Comparison of ENCODE assay signal across 16 cellular contexts in the genomic region with DNA sequence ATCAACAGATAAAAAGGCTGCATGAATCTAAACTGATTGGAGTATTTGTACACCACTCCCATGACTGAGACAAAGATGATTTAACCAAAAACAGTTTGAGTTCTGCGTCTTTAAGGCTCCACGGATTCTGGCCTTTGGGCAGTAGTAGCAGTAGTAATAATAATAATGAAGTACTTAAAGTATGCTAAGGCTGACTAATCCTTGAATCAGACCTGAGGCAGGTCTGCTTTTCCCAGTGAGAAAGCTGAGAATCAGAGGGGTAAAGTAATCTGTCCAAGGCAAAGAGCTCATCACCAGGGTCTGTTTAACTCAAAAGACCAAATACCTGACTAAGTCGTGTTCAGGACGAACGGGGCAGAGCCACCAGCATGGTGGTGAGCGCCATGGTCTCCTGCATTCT.
A peak's percentile ranks its signal among the peaks of the same experiment; 100 is the strongest.
DNase-seq lines count a peak whose midpoint lies in the region; ATAC-seq, FAIRE-seq and TF ChIP-seq lines count a peak whose summit lies in the region.
"Had no signal": no experiment of that assay in that cellular context is flagged by ENCODE, and none has a peak within 500 bp of the region (broad histone marks: within the 10 kb centered on the region; RNA-seq: fewer than 3 reads in every experiment).

No MANE protein-coding gene starts in this region.

- H3K4me3 Mint-ChIP-seq in astrocyte (ENCODE audit: unreplicated experiment), result no peak overlapping the region
- H3K4me3 Mint-ChIP-seq: CD4-positive, alpha-beta memory T cell had no signal

- H3K79me2 ChIP-seq in astrocyte (ENCODE audit: insufficient read depth, low read length) (no peaks in the 10 kb centered on the region), PC-3 (ENCODE audit: low read length) (no peaks in the 10 kb centered on the region)

- H3K4me1 ChIP-seq in astrocyte (ENCODE audit: insufficient read depth, low read length), result peaks cover 3% of the 10 kb centered on the region
- H3K4me1 ChIP-seq in PC-3 (ENCODE audit: insufficient read depth, low read length), result no peaks in the 10 kb centered on the region

- H3K36me3 ChIP-seq in astrocyte (ENCODE audit: insufficient read depth, low read length), result no peaks in the 10 kb centered on the region
- H3K36me3 ChIP-seq in PC-3 (ENCODE audit: low read depth, low read length), result no peaks in the 10 kb centered on the region
- H3K36me3 ChIP-seq: BE2C had no signal

- H4K20me1 ChIP-seq in astrocyte (ENCODE audit: insufficient read depth, low read length), result no peaks in the 10 kb centered on the region
- H4K20me1 ChIP-seq in PC-3 (ENCODE audit: low read length), result no peaks in the 10 kb centered on the region

- CTCF ChIA-PET in PC-3 (lab: Charles Lee), result interaction anchor here (0.5 kb wide), 1 partner anchor 1637 kb away, joined by 3 read pairs; no protein-coding TSS in a partner anchor

- H3K9me3 ChIP-seq in astrocyte (ENCODE audit: insufficient read depth, low read depth, low read length) (no peaks in the 10 kb centered on the region), PC-3 (ENCODE audit: low read length) (no peaks in the 10 kb centered on the region)
- H3K9me3 ChIP-seq: BE2C had no signal

- ATAC-seq in HG02870 (IDR thresholded peaks at IDR 0.05; ENCODE audit: unreplicated experiment) (no peak), PC-3 (no peak), HG03175 (IDR thresholded peaks at IDR 0.05; ENCODE audit: unreplicated experiment) (no peak)
- ATAC-seq: HCT116, HepG2 had no signal

- no peaks in the 10 kb centered on the region for H3K27me3 ChIP-seq in astrocyte (ENCODE audit: insufficient read depth, low read length)
- H3K27me3 ChIP-seq in PC-3 (ENCODE audit: low read length), result no peaks in the 10 kb centered on the region
- H3K27me3 ChIP-seq: BE2C had no signal

- H3K27ac ChIP-seq in astrocyte (ENCODE audit: low read depth, low read length) (no peak overlapping the region), PC-3 (ENCODE audit: low read length) (no peak overlapping the region)
- H3K27ac ChIP-seq: C4-2B had no signal

- POLR2A ChIA-PET in PC-3 (lab: Charles Lee; ENCODE audit: unreplicated experiment), result no interaction called here

- no peak overlapping the region for H3K27ac Mint-ChIP-seq in astrocyte (ENCODE audit: unreplicated experiment)

- no peaks in the 10 kb centered on the region for H3K36me3 Mint-ChIP-seq in astrocyte (ENCODE audit: low read depth, unreplicated experiment)

- H3K4me3 ChIP-seq in astrocyte (ENCODE audit: insufficient read depth, low read depth, low read length) (no peak overlapping the region), fibroblast of villous mesenchyme (ENCODE audit: low read depth, low read length) (no peak overlapping the region), PC-3 (ENCODE audit: low read length) (no peak overlapping the region)

- TF ChIP-seq CTCF in astrocyte (IDR thresholded peaks at IDR 0.05; ENCODE audit: insufficient read depth, low read depth, low read length) (no peak), fibroblast of villous mesenchyme (IDR thresholded peaks at IDR 0.05; ENCODE audit: insufficient read depth, low read depth, low read length) (no peak), PC-3 (conservative IDR thresholded peaks at IDR 0.05; ENCODE audit: low read depth, low read length) (no peak)

- H3K9ac ChIP-seq in astrocyte (ENCODE audit: low read length) (no peak overlapping the region), PC-3 (ENCODE audit: low read length) (no peak overlapping the region)

- H3K9me3 Mint-ChIP-seq in astrocyte (ENCODE audit: unreplicated experiment), result no peaks in the 10 kb centered on the region
- H3K9me3 Mint-ChIP-seq: CD4-positive, alpha-beta memory T cell had no signal

- no peaks in the 10 kb centered on the region for H3K27me3 Mint-ChIP-seq in astrocyte (ENCODE audit: low read depth, unreplicated experiment)
- H3K27me3 Mint-ChIP-seq: CD4-positive, alpha-beta memory T cell had no signal

- H2AFZ ChIP-seq in astrocyte (ENCODE audit: low read depth, low read length), result no peak overlapping the region
- no peak overlapping the region for H2AFZ ChIP-seq in PC-3 (ENCODE audit: low read length)

- no TSS peak for BruUV-seq in PC-3 (replicated peaks; lab: Mats Ljungman, UMichigan)

- H3F3A ChIP-seq in PC-3 (ENCODE audit: low read length, unreplicated experiment), result no peaks in the 10 kb centered on the region

- DNase-seq in ELR (ENCODE audit: low read depth) (peak; percentile 24), astrocyte (ENCODE audit: low read depth) (peak; percentile 8), fibroblast of villous mesenchyme (ENCODE audit: low read depth) (peak; percentile 2), PC-3 (no peak), Ammon's horn (ENCODE audit: low spot score) (no peak)
- DNase-seq: BE2C; CD4-positive, alpha-beta memory T cell; DMS79; GF-D8 had no signal

- FAIRE-seq in astrocyte (lab: Jason Lieb, UNC), result no peak
- FAIRE-seq: H54, HepG2, HTR-8/SVneo had no signal

- H3K4me2 ChIP-seq in astrocyte (ENCODE audit: low read length), result no peak overlapping the region
- no peak overlapping the region for H3K4me2 ChIP-seq in PC-3 (ENCODE audit: low read length)

- intact Hi-C loops in PC-3 (cut with micrococcal nuclease), result no loop called here

- H3K4me1 Mint-ChIP-seq in astrocyte (ENCODE audit: low read depth, unreplicated experiment), result peaks cover 3% of the 10 kb centered on the region

- H3K9me2 ChIP-seq in PC-3 (replicated peaks; ENCODE audit: low read length), result no peaks in the 10 kb centered on the region

Comparison
In these comparisons a context has a peak if more than half of its experiments do, and no peak if none do; other contexts are left out.
1. DNase-seq: peak in ELR (single experiment), astrocyte (single experiment) and fibroblast of villous mesenchyme (single experiment); none in PC-3 (single experiment) and Ammon's horn (single experiment).